ENCODE assay signal across 1 cellular context in genomic region chr20:35541783-35542662, GRCh38.
TF ChIP-seq lines count a peak whose summit lies in the region.

TSS of gene ERGIC3 (plus strand) at chr20:35542078. CDS start at chr20:35542098, 20 bp downstream.

TF ChIP-seq in K562, 482 proteins besides CTCF, POLR2A, EP300 and RAD21 (continued from another document and continues in another):
- TF ChIP-seq AFF1 (IDR thresholded peaks at IDR 0.05; ENCODE audit: low read depth in 1 of 2, partially characterized antibody in 2 of 2) (no peak), ZNF318 (IDR thresholded peaks at IDR 0.05; ENCODE audit: borderline replicate concordance in 1 of 2, low read depth in 1 of 2) (no peak), CHD2 (IDR thresholded peaks at IDR 0.05; ENCODE audit: low read depth, low read length) (0 out of 2 replicates have a peak, but pooled peaks have one; percentile 9), FOSL1 (tag; conservative IDR thresholded peaks at IDR 0.05) (no peak), MAX (CRISPR knock-in tag; IDR thresholded peaks at IDR 0.05) (peak; percentile 83), MAFK (IDR thresholded peaks at IDR 0.05; ENCODE audit: low read length) (no peak), SMARCA4 (IDR thresholded peaks at IDR 0.05) (no peak), ATF3 (IDR thresholded peaks at IDR 0.05) (peak; percentile 59), ATF3 (CRISPR knock-in tag; conservative IDR thresholded peaks at IDR 0.05) (no peak), XRCC3 (IDR thresholded peaks at IDR 0.05) (no peak), HMG20A (CRISPR knock-in tag; conservative IDR thresholded peaks at IDR 0.05) (no peak), ZNF41 (CRISPR knock-in tag; conservative IDR thresholded peaks at IDR 0.05) (no peak), SMAD4 (CRISPR knock-in tag; conservative IDR thresholded peaks at IDR 0.05) (0 out of 2 replicates have a peak, but pooled peaks have one; percentile 16), MBD2 (IDR thresholded peaks at IDR 0.05; ENCODE audit: borderline replicate concordance, low read depth) (peak; percentile 51; the same call in 1 of the 2 replicates), AFF4 (CRISPR knock-in tag; IDR thresholded peaks at IDR 0.05) (no peak), MLX (CRISPR knock-in tag; conservative IDR thresholded peaks at IDR 0.05) (no peak), SP2 (IDR thresholded peaks at IDR 0.05; ENCODE audit: extremely low read depth, low read depth, low read length, poor library complexity, severe bottlenecking) (no peak), RBM17 (IDR thresholded peaks at IDR 0.05; ENCODE audit: borderline replicate concordance, low read depth, low read length) (no peak), ELK3 (CRISPR knock-in tag; IDR thresholded peaks at IDR 0.05) (no peak), ZNF165 (CRISPR knock-in tag; IDR thresholded peaks at IDR 0.05; ENCODE audit: borderline replicate concordance) (no peak), FUS (optimal IDR thresholded peaks at IDR 0.05; ENCODE audit: low read depth, low read length) (no peak), DPF2 (IDR thresholded peaks at IDR 0.05) (0 out of 2 replicates have a peak, but pooled peaks have one; percentile 36), HDAC8 (tag; IDR thresholded peaks at IDR 0.05) (no peak; the same call in 1 of the 2 replicates), ZZZ3 (IDR thresholded peaks at IDR 0.05) (no peak), CHAMP1 (IDR thresholded peaks at IDR 0.05) (no peak), MCM5 (IDR thresholded peaks at IDR 0.05; ENCODE audit: low read depth) (no peak), ZNF512 (tag; IDR thresholded peaks at IDR 0.05) (no peak), HMGXB4 (CRISPR knock-in tag; IDR thresholded peaks at IDR 0.05) (0 out of 2 replicates have a peak, but pooled peaks have one; percentile 40)
